8 cellular contexts compared by ENCODE assay signal in genomic region chr16:53053967-53054669, GRCh38. TPM values are rescaled to one million over a fixed set of nuclear protein-coding genes. Genes with fewer than 3 reads are reported as not detected.
DNase-seq lines count a peak whose midpoint lies in the region; TF ChIP-seq lines count a peak whose summit lies in the region.

No MANE protein-coding gene starts in this region.

- H3K27me3 ChIP-seq in GM23248 (replicated peaks; ENCODE audit: insufficient read depth): no peaks in the 10 kb centered on the region
- no peaks in the 10 kb centered on the region for H3K27me3 ChIP-seq in MG63
- no peaks in the 10 kb centered on the region for H3K27me3 ChIP-seq in right atrium auricular region

- no peaks in the 10 kb centered on the region for H3K9me2 ChIP-seq in GM23248 (ENCODE audit: insufficient read depth)

- peaks cover 3% of the 10 kb centered on the region for H3K27me3 Mint-ChIP-seq in activated naive CD4-positive, alpha-beta T cell treated with anti-CD3 and anti-CD28 coated beads for 36 hours (ENCODE audit: low read depth)

- peaks cover 18% of the 10 kb centered on the region for H3K4me1 Mint-ChIP-seq in activated naive CD4-positive, alpha-beta T cell treated with anti-CD3 and anti-CD28 coated beads for 36 hours (ENCODE audit: low read depth)

- H3K4me3 ChIP-seq in GM12875 (ENCODE audit: low read depth, low read length) (peak overlapping the region; percentile 84), GM23248 (peak overlapping the region; percentile 75), MG63 (peak overlapping the region; percentile 88), right atrium auricular region (peak overlapping the region; percentile 50 to 69), skin epidermis (peak overlapping the region; percentile 57 to 83 (median 67))

- TF ChIP-seq CTCF in GM12875 (IDR thresholded peaks at IDR 0.05; ENCODE audit: borderline replicate concordance, insufficient read depth, low read depth, low read length): no peak
- TF ChIP-seq CTCF in right atrium auricular region (IDR thresholded peaks at IDR 0.05): no peak

- H2AFZ ChIP-seq in GM23248: peak overlapping the region; percentile 90

- peaks cover 28% of the 10 kb centered on the region for H3F3A ChIP-seq in GM23248 (ENCODE audit: insufficient read depth)

- no peak overlapping the region for H3K27ac Mint-ChIP-seq in activated naive CD4-positive, alpha-beta T cell treated with anti-CD3 and anti-CD28 coated beads for 36 hours

- CTCF ChIA-PET in activated naive CD4-positive, alpha-beta T cell treated with anti-CD3 and anti-CD28 coated beads for 36 hours (lab: Charles Lee): interaction anchor here (0.8 to 2.1 kb wide), 12 partner anchors 45 to 351 kb away, joined by 3 to 13 read pairs (median 4); no protein-coding TSS in a partner anchor

- H3K9me3 ChIP-seq in GM23248 (ENCODE audit: low read depth): no peaks in the 10 kb centered on the region
- H3K9me3 ChIP-seq in MG63: no peaks in the 10 kb centered on the region
- H3K9me3 ChIP-seq in right atrium auricular region: no peaks in the 10 kb centered on the region

- H3K9me3 Mint-ChIP-seq in activated naive CD4-positive, alpha-beta T cell treated with anti-CD3 and anti-CD28 coated beads for 36 hours: no peaks in the 10 kb centered on the region

- in situ Hi-C loops in GM23248 (cut with MboI): no loop called here

- DNase-seq in GM23248 (peak; percentile 63), MG63 (peak; percentile 68), right atrium auricular region (ENCODE audit: low spot score) (no peak), NCI-H187 treated with DMSO at 0.1 percent for 48 hours (lab: John Stamatoyannopoulos, UW) (no peak)
- peak; percentile 24 for DNase-seq in activated naive CD4-positive, alpha-beta T cell treated with anti-CD3 and anti-CD28 coated beads for 36 hours
- no peak for DNase-seq in effector CD4-positive, alpha-beta T cell

- peak overlapping the region; percentile 90 for H3K4me2 ChIP-seq in GM23248 (ENCODE audit: unreplicated experiment)

- peak overlapping the region; percentile 69 for H3K27ac ChIP-seq in GM23248
- H3K27ac ChIP-seq in right atrium auricular region: peak overlapping the region; percentile 84 to 86
- peak overlapping the region; percentile 10 to 98 (median 89) for H3K27ac ChIP-seq in skin epidermis

- H3K4me3 Mint-ChIP-seq in activated naive CD4-positive, alpha-beta T cell treated with anti-CD3 and anti-CD28 coated beads for 36 hours: peak overlapping the region; percentile 80

- peaks cover 19% of the 10 kb centered on the region; the same call in 1 of the 2 replicates for H3K4me1 ChIP-seq in GM23248 (ENCODE audit: insufficient read depth)
- peaks cover 0 to 32% of the 10 kb centered on the region in 2 donors for H3K4me1 ChIP-seq in right atrium auricular region

- no peaks in the 10 kb centered on the region for H3K36me3 Mint-ChIP-seq in activated naive CD4-positive, alpha-beta T cell treated with anti-CD3 and anti-CD28 coated beads for 36 hours (ENCODE audit: low read depth)

- intact Hi-C loops in activated naive CD4-positive, alpha-beta T cell treated with anti-CD3 and anti-CD28 coated beads for 36 hours (cut with micrococcal nuclease): loop anchor here (1.0 to 10.0 kb wide), 5 partner anchors 106 to 381 kb away; partner anchors contain the start of gene RBL2

- H3K79me2 ChIP-seq in GM23248 (ENCODE audit: insufficient read depth): peaks cover 41% of the 10 kb centered on the region

- H3K9ac ChIP-seq in GM23248: peak overlapping the region; percentile 76

- no peaks in the 10 kb centered on the region for H3K36me3 ChIP-seq in GM23248 (ENCODE audit: low read depth)
- peaks cover 3% of the 10 kb centered on the region; the same call in 1 of the 2 replicates for H3K36me3 ChIP-seq in MG63
- H3K36me3 ChIP-seq in right atrium auricular region: no peaks in the 10 kb centered on the region

- H4K20me1 ChIP-seq in GM23248 (ENCODE audit: insufficient read depth): no peaks in the 10 kb centered on the region

- 42% methylated on average over 13 of the region's 13 CpGs for WGBS in GM23248 (ENCODE audit: low coverage in 1 of 2, low lambda C conversion rate in 2 of 2, missing lambda C conversion rate in 2 of 2), 2 experiments

RNA-seq across cellular contexts. Expression of gene CHD9, which starts 0.7 kb away (rescaled TPM):
- 20.5 and 24.0 TPM in 2 replicates for total RNA-seq in GM23248 (2014; rRNA removed; shearing (Covaris generic))
- 38.1 and 47.4 TPM in 2 replicates for polyA plus RNA-seq in GM23248 (2016; fragmentation: Nextera tagmentation; extraction: Ambion mirVana)
- total RNA-seq in MG63 (2014; rRNA removed; shearing (Covaris generic); ENCODE audit: low replicate concordance): 27.9 and 51.1 TPM in 2 replicates
- total RNA-seq in activated naive CD4-positive, alpha-beta T cell treated with anti-CD3 and anti-CD28 coated beads for 36 hours: 1 to 10 TPM; 9.4 to 9.7 TPM
- 10 to 100 TPM; 49.8 to 54.1 TPM for total RNA-seq in right atrium auricular region

RNA-seq across cellular contexts. Expression of gene CHD9NB, which starts 1.4 kb away (rescaled TPM):
- total RNA-seq in GM23248 (2014; rRNA removed; shearing (Covaris generic)): 0.22 and 0.25 TPM in 2 replicates
- 0.15 and 0.20 TPM in 2 replicates for polyA plus RNA-seq in GM23248 (2016; fragmentation: Nextera tagmentation; extraction: Ambion mirVana)
- 0.27 and 2.6 TPM in 2 replicates for total RNA-seq in MG63 (2014; rRNA removed; shearing (Covaris generic); ENCODE audit: low replicate concordance)
- under 1 TPM; 0.17 to 0.19 TPM for total RNA-seq in activated naive CD4-positive, alpha-beta T cell treated with anti-CD3 and anti-CD28 coated beads for 36 hours
- total RNA-seq in right atrium auricular region: under 1 TPM; 0.33 to 0.67 TPM

Comparison
In these comparisons a context has a peak if more than half of its experiments do, and no peak if none do; other contexts are left out.
1. DNase-seq: peak in GM23248 (single experiment), MG63 (single experiment) and activated naive CD4-positive, alpha-beta T cell treated with anti-CD3 and anti-CD28 coated beads for 36 hours (single experiment); none in right atrium auricular region (single experiment), NCI-H187 treated with DMSO at 0.1 percent for 48 hours (single experiment) and effector CD4-positive, alpha-beta T cell (single experiment).
2. Peak in every context shown above with its lines, with median percentiles within 50 percentile points of each other: H3K4me3 ChIP-seq and H3K27ac ChIP-seq.